Comparison of ENCODE assay signal across 25 cellular contexts in genomic region chr1:37017737-37018136, GRCh38. TPM values are rescaled to one million over a fixed set of nuclear protein-coding genes. Genes with fewer than 3 reads are reported as not detected.
"Had no signal": no experiment of that assay in that cellular context is flagged by ENCODE, and none has a peak within 500 bp of the region (broad histone marks: within the 10 kb centered on the region; RNA-seq: fewer than 3 reads in every experiment).

No MANE protein-coding gene starts in this region.

- H3K27me3 Mint-ChIP-seq: activated naive CD4-positive, alpha-beta T cell treated with anti-CD3 and anti-CD28 coated beads, Interleukin-2, amount 10 ng/mL, durations not matched to agents 7 days and 5 days had no signal

- H3K27ac ChIP-seq: colonic mucosa, dorsolateral prefrontal cortex, esophagus muscularis mucosa, neutrophil, ovary, prostate gland, thyroid gland had no signal

- H3K36me3 Mint-ChIP-seq: activated CD4-positive, alpha-beta memory T cell treated with anti-CD3 and anti-CD28 coated beads for 36 hours; activated naive CD4-positive, alpha-beta T cell treated with anti-CD3 and anti-CD28 coated beads, Interleukin-2, amount 10 ng/mL, durations not matched to agents 7 days and 5 days; natural killer cell treated with Interleukin-12 subunit alpha and Interleukin-12 subunit beta and Interleukin-15 and Interleukin-18, amount 100 ng/mL, for 72 hours had no signal

- ATAC-seq: effector memory CD8-positive, alpha-beta T cell; left cardiac atrium; natural killer cell treated with Interleukin-12 subunit alpha and Interleukin-12 subunit beta and Interleukin-15 and Interleukin-18, amount 100 ng/mL, for 72 hours; stimulated activated naive CD8-positive, alpha-beta T cell treated with anti-CD3 and anti-CD28 coated beads, Interleukin-15, Interleukin-2, amounts not matched to agents 100 U/mL and 50 U/mL, for 24 hours had no signal

- DNase-seq: activated CD4-positive, alpha-beta memory T cell treated with anti-CD3 and anti-CD28 coated beads for 36 hours; activated CD4-positive, alpha-beta T cell treated with anti-CD3 and anti-CD28 coated beads for 4 hours; activated CD4-positive, CD25-positive, alpha-beta regulatory T cell; activated effector memory CD4-positive, alpha-beta T cell treated with anti-CD3 and anti-CD28 coated beads, Interleukin-2, amount 50 U/mL, for 16 hours; activated naive CD4-positive, alpha-beta T cell treated with anti-CD3 and anti-CD28 coated beads, Interleukin-2, amount 10 ng/mL, durations not matched to agents 7 days and 5 days; amygdala; colonic mucosa; dorsolateral prefrontal cortex; effector memory CD8-positive, alpha-beta T cell; hypothalamus; islet precursor cell; left cardiac atrium; midbrain; ovary; stimulated activated CD4-positive, alpha-beta T cell treated with anti-CD3 and anti-CD28 coated beads, Interleukin-12 subunit alpha, Interleukin-12 subunit beta, amount 100 ng/mL, for 4 hours; stimulated activated CD4-positive, alpha-beta T cell treated with anti-CD3 and anti-CD28 coated beads, Interleukin-4, amount 100 ng/mL, for 4 hours; stimulated activated naive CD8-positive, alpha-beta T cell treated with anti-CD3 and anti-CD28 coated beads, Interleukin-15, Interleukin-2, amounts not matched to agents 100 U/mL and 50 U/mL, for 24 hours; substantia nigra; thyroid gland had no signal

- H3K4me3 ChIP-seq: colonic mucosa, dorsolateral prefrontal cortex, esophagus muscularis mucosa, ovary, prostate gland, thyroid gland had no signal

- H3K27ac Mint-ChIP-seq: activated CD4-positive, alpha-beta memory T cell treated with anti-CD3 and anti-CD28 coated beads for 36 hours; activated naive CD4-positive, alpha-beta T cell treated with anti-CD3 and anti-CD28 coated beads, Interleukin-2, amount 10 ng/mL, durations not matched to agents 7 days and 5 days; effector memory CD8-positive, alpha-beta T cell; natural killer cell treated with Interleukin-12 subunit alpha and Interleukin-12 subunit beta and Interleukin-15 and Interleukin-18, amount 100 ng/mL, for 72 hours had no signal

- H3K4me1 ChIP-seq: colonic mucosa, esophagus muscularis mucosa, prostate gland, thyroid gland had no signal

- FAIRE-seq: bronchial epithelial cell, frontal cortex had no signal

- H3K9me3 ChIP-seq: colonic mucosa, esophagus muscularis mucosa, neutrophil, ovary, prostate gland, thyroid gland had no signal

- H3K27me3 ChIP-seq: colonic mucosa, ovary, thyroid gland had no signal

- H3K4me3 Mint-ChIP-seq: activated CD4-positive, alpha-beta memory T cell treated with anti-CD3 and anti-CD28 coated beads for 36 hours; activated naive CD4-positive, alpha-beta T cell treated with anti-CD3 and anti-CD28 coated beads, Interleukin-2, amount 10 ng/mL, durations not matched to agents 7 days and 5 days; effector memory CD8-positive, alpha-beta T cell; natural killer cell treated with Interleukin-12 subunit alpha and Interleukin-12 subunit beta and Interleukin-15 and Interleukin-18, amount 100 ng/mL, for 72 hours had no signal

- H3K9me3 Mint-ChIP-seq: activated CD4-positive, alpha-beta memory T cell treated with anti-CD3 and anti-CD28 coated beads for 36 hours; activated naive CD4-positive, alpha-beta T cell treated with anti-CD3 and anti-CD28 coated beads, Interleukin-2, amount 10 ng/mL, durations not matched to agents 7 days and 5 days; natural killer cell treated with Interleukin-12 subunit alpha and Interleukin-12 subunit beta and Interleukin-15 and Interleukin-18, amount 100 ng/mL, for 72 hours had no signal

- H3K36me3 ChIP-seq: colonic mucosa, esophagus muscularis mucosa, neutrophil, ovary, prostate gland, thyroid gland had no signal

- H3K4me1 Mint-ChIP-seq: activated naive CD4-positive, alpha-beta T cell treated with anti-CD3 and anti-CD28 coated beads, Interleukin-2, amount 10 ng/mL, durations not matched to agents 7 days and 5 days had no signal

RNA-seq across cellular contexts. Expression of gene GRIK3, which starts 16.6 kb away (rescaled TPM):
- total RNA-seq: activated CD4-positive, alpha-beta memory T cell treated with anti-CD3 and anti-CD28 coated beads for 36 hours; natural killer cell treated with Interleukin-12 subunit alpha and Interleukin-12 subunit beta and Interleukin-15 and Interleukin-18, amount 100 ng/mL, for 72 hours had no signal
